Comparison of ENCODE assay signal across 13 cellular contexts in the genomic region with DNA sequence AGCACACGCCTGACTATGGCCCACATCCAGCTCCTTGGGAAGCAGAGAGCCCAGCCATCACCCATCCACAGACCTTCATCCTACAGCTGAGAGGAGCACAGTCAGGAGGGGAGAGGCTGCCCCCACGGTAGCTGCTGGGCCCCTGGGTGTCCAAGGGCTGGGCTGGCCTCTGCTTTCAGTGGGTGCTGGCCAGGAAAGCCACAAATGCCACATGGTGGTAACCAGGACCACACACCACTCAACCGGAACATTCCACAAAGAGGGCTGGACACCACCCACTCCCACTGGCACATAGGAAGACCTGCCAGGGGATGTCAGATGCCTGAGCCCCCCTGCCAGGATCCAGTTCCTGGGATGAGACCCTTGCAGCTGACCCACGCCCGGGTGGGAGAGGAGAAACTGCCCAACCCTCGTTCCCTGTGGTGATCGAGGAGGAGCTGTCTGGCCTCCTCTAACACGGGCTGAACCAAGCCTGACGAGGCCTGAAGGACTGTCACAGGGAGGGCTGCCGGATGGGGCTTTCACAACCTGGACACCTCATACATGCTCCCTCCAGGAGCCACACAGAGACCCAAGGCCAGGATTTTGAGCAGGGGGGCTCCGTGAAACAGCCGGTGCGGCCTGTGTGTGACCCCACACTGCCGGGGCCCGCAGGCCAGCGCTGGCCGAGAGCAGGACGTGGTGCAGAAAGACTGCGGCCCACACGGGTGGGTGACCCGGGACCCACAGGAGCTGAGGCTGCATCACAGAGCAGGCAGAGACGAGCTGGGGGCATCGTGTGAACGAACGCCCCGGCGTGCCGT. TPM values are rescaled to one million over a fixed set of nuclear protein-coding genes. Genes with fewer than 3 reads are reported as not detected.
A peak's percentile ranks its signal among the peaks of the same experiment; 100 is the strongest.
DNase-seq lines count a peak whose midpoint lies in the region; TF ChIP-seq lines count a peak whose summit lies in the region.
"Had no signal": no experiment of that assay in that cellular context is flagged by ENCODE, and none has a peak within 500 bp of the region (broad histone marks: within the 10 kb centered on the region; RNA-seq: fewer than 3 reads in every experiment).

No MANE protein-coding gene starts in this region.

- no peaks in the 10 kb centered on the region for H3K27me3 ChIP-seq in rectal smooth muscle tissue (ENCODE audit: control insufficient read depth, insufficient read depth, low read length)
- no peaks in the 10 kb centered on the region for H3K27me3 ChIP-seq in suprapubic skin
- H3K27me3 ChIP-seq: foreskin keratinocyte had no signal

- H3K4me3 ChIP-seq in rectal smooth muscle tissue (ENCODE audit: low read length) (no peak overlapping the region), suprapubic skin (no peak overlapping the region)
- H3K4me3 ChIP-seq: HAP-1, left ventricle myocardium inferior had no signal

- no peak overlapping the region for H3K9ac ChIP-seq in rectal smooth muscle tissue (ENCODE audit: low read length)

- H3K36me3 ChIP-seq in rectal smooth muscle tissue (ENCODE audit: control insufficient read depth, insufficient read depth, low read length) (peaks cover 3% of the 10 kb centered on the region), suprapubic skin (peaks cover 5% of the 10 kb centered on the region)
- H3K36me3 ChIP-seq: HAP-1, left ventricle myocardium inferior had no signal

- H3K27ac ChIP-seq in rectal smooth muscle tissue (ENCODE audit: low read depth, low read length) = peak overlapping the region; percentile 76
- H3K27ac ChIP-seq in suprapubic skin = no peak overlapping the region
- H3K27ac ChIP-seq: foreskin keratinocyte, left ventricle myocardium inferior had no signal

- peaks cover 27% of the 10 kb centered on the region for H3K4me1 ChIP-seq in rectal smooth muscle tissue (ENCODE audit: control insufficient read depth, insufficient read depth, low read length)
- H3K4me1 ChIP-seq in suprapubic skin = peaks cover 23% of the 10 kb centered on the region

- no peak for TF ChIP-seq CTCF in suprapubic skin (IDR thresholded peaks at IDR 0.05)

- TF ChIP-seq EP300 in suprapubic skin (IDR thresholded peaks at IDR 0.05) = no peak

- WGBS in suprapubic skin = 89% methylated on average over 6 of the region's 28 CpGs

- DNase-seq in GM03348 (ENCODE audit: low spot score) = peak; percentile 37
- DNase-seq in astrocyte of the hippocampus (ENCODE audit: low read depth, low spot score) = peak; percentile 57
- DNase-seq in NK-92 treated with Interleukin-12 subunit alpha and Interleukin-12 subunit beta, amount 100 ng/mL, for 24 hours (lab: John Stamatoyannopoulos, UW) = no peak
- no peak for DNase-seq in epidermal melanocyte (ENCODE audit: insufficient read length, low spot score)
- DNase-seq in suprapubic skin (ENCODE audit: low spot score in 2 of 2) = no peak
- DNase-seq: activated CD4-positive, alpha-beta memory T cell treated with anti-CD3 and anti-CD28 coated beads, Interleukin-2, amount 10 ng/mL, durations not matched to agents 7 days and 5 days; activated T-cell treated with anti-CD3 and anti-CD28 coated beads, Interleukin-2, amount 50 U/mL, for 72 hours; central memory CD4-positive, alpha-beta T cell; DMS 273 treated with DMSO at 0.1 percent for 48 hours; left ventricle myocardium inferior had no signal

- TF ChIP-seq POLR2A in suprapubic skin (IDR thresholded peaks at IDR 0.05) = no peak

- no peaks in the 10 kb centered on the region for H3K9me3 ChIP-seq in suprapubic skin
- H3K9me3 ChIP-seq: HAP-1 had no signal

RNA-seq across cellular contexts. Expression of gene PIEZO1, which starts 30.7 kb away (rescaled TPM):
- total RNA-seq in suprapubic skin = 100 to 1,000 TPM; 185 to 269 (median 224) TPM

RNA-seq across cellular contexts. Expression of gene CTU2, which starts 48.0 kb away (rescaled TPM):
- 10 to 100 TPM in 2 of 4 donors, 1 to 10 TPM in 2; 7.8 to 17.8 (median 10.9) TPM for total RNA-seq in suprapubic skin

RNA-seq across cellular contexts. Expression of gene RNF166, which starts 48.1 kb away (rescaled TPM):
- total RNA-seq in suprapubic skin = 10 to 100 TPM; 12.4 to 15.8 (median 14.6) TPM

RNA-seq across cellular contexts. Expression of gene CDT1, which starts 49.3 kb away (rescaled TPM):
- total RNA-seq in suprapubic skin = 10 to 100 TPM in 2 of 4 donors, 1 to 10 TPM in 2; 4.7 to 25.7 (median 10.7) TPM

RNA-seq across cellular contexts. Expression of gene APRT, which starts 57.4 kb away (rescaled TPM):
- 100 to 1,000 TPM; 122 to 382 (median 250) TPM for total RNA-seq in suprapubic skin

Comparison
In these comparisons a context has a peak if more than half of its experiments do, and no peak if none do; other contexts are left out.
1. DNase-seq: peak in GM03348 (single experiment) and astrocyte of the hippocampus (single experiment); none in NK-92 treated with Interleukin-12 subunit alpha and Interleukin-12 subunit beta, amount 100 ng/mL, for 24 hours (single experiment), epidermal melanocyte (single experiment) and suprapubic skin (0 of 2).